In the genomic region with DNA sequence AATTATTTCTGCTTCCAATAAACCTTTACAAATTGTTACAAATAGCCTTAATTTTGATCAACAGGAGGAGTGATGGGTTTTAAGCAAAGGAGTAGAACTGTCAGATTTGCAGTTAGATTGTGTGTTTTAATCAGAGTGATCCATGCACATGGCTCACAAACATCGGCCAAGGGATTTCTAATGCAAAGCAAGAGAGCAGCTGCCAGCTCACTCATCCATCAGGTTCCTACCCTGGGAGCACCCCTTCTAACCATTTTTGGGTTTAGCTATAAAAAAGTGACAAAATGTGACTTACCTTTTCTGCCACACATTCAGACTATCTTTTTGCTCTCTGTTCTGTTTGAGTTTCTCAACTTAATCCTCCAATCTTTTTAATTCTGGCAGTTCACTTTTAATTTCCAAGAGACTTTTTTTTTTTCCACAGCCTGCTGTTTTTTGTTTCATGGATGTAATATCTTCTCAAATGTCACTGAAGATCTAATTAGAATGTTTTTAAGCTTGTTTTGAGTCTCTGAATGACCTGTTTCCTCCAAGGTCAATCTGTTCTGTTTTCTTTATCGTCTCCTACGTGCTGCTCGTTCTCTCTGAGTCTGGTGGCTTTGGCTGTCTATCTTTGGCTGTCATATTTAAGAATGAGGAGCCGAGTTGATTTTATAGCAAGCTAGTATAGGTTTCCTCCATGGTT, we compare ENCODE assay signal across 32 cellular contexts. TPM values are rescaled to one million over a fixed set of nuclear protein-coding genes. Genes with fewer than 3 reads are reported as not detected.
"Had no signal": no experiment of that assay in that cellular context is flagged by ENCODE, and none has a peak within 500 bp of the region (broad histone marks: within the 10 kb centered on the region; RNA-seq: fewer than 3 reads in every experiment).

No MANE protein-coding gene starts in this region.

- H3K27me3 Mint-ChIP-seq: activated B cell treated with CpG ODN at 0.5 μM for 24 hours; activated CD4-positive, alpha-beta T cell treated with anti-CD3 and anti-CD28 coated beads, Interleukin-2, amount 10 ng/mL, durations not matched to agents 7 days and 5 days had no signal

- H3K9me3 ChIP-seq: ascending aorta, body of pancreas had no signal

- DNase-seq: activated B cell treated with CpG ODN at 0.5 μM for 24 hours; activated CD4-positive, alpha-beta memory T cell treated with anti-CD3 and anti-CD28 coated beads for 36 hours; activated CD4-positive, alpha-beta T cell treated with anti-CD3 and anti-CD28 coated beads for 1 hour; activated CD4-positive, alpha-beta T cell treated with anti-CD3 and anti-CD28 coated beads, Interleukin-2, amount 10 ng/mL, durations not matched to agents 7 days and 5 days; activated CD8-positive, alpha-beta memory T cell treated with anti-CD3 and anti-CD28 coated beads for 24 hours; activated effector memory CD4-positive, alpha-beta T cell treated with anti-CD3 and anti-CD28 coated beads, Interleukin-2, amount 50 U/mL, for 16 hours; activated naive CD4-positive, alpha-beta T cell treated with Interleukin-2 at 50 U/mL for 16 hours; activated naive CD8-positive, alpha-beta T cell treated with anti-CD3 and anti-CD28 coated beads, Interleukin-2, amount 50 U/mL, for 24 hours; activated T-cell treated with anti-CD3 and anti-CD28 coated beads, Interleukin-2, amount 50 U/mL, for 4 hours; amniotic stem cell; body of pancreas; central memory CD4-positive, alpha-beta T cell; Karpas-422; MM.1S; NCI-H1105 treated with DMSO at 0.1 percent for 48 hours; NCI-H1436 treated with DMSO at 0.1 percent for 48 hours; NCI-H187; NCI-H2081; NCI-H345; NCI-H510A; NCI-H69; RPMI8226; T-helper 9 cell had no signal

- H3K27ac Mint-ChIP-seq: activated B cell treated with CpG ODN at 0.5 μM for 24 hours; activated CD4-positive, alpha-beta memory T cell treated with anti-CD3 and anti-CD28 coated beads for 36 hours; activated CD4-positive, alpha-beta T cell treated with anti-CD3 and anti-CD28 coated beads, Interleukin-2, amount 10 ng/mL, durations not matched to agents 7 days and 5 days; activated naive CD4-positive, alpha-beta T cell treated with anti-CD3 and anti-CD28 coated beads, Interleukin-2, amount 50 U/mL, for 72 hours; activated naive CD8-positive, alpha-beta T cell treated with anti-CD3 and anti-CD28 coated beads, Interleukin-2, amount 50 U/mL, for 24 hours; T-helper 1 cell treated with Interleukin-12 subunit alpha and Interleukin-12 subunit beta and Interleukin-4 antibody, amounts not matched to agents 30 μg/mL and 1 μg/mL, for 36 hours had no signal

- H3K4me1 Mint-ChIP-seq: activated B cell treated with CpG ODN at 0.5 μM for 24 hours; activated CD4-positive, alpha-beta T cell treated with anti-CD3 and anti-CD28 coated beads, Interleukin-2, amount 10 ng/mL, durations not matched to agents 7 days and 5 days; activated naive CD8-positive, alpha-beta T cell treated with anti-CD3 and anti-CD28 coated beads, Interleukin-2, amount 50 U/mL, for 24 hours had no signal

- H3K4me3 ChIP-seq: ascending aorta, body of pancreas, K562 had no signal

- H3K27ac ChIP-seq: ascending aorta, body of pancreas had no signal

- H3K27me3 ChIP-seq: ascending aorta, body of pancreas had no signal

- H3K4me1 ChIP-seq: body of pancreas had no signal

- H3K4me3 Mint-ChIP-seq: activated B cell treated with CpG ODN at 0.5 μM for 24 hours; activated CD4-positive, alpha-beta memory T cell treated with anti-CD3 and anti-CD28 coated beads for 36 hours; activated CD4-positive, alpha-beta T cell treated with anti-CD3 and anti-CD28 coated beads, Interleukin-2, amount 10 ng/mL, durations not matched to agents 7 days and 5 days; activated naive CD8-positive, alpha-beta T cell treated with anti-CD3 and anti-CD28 coated beads, Interleukin-2, amount 50 U/mL, for 24 hours; activated T-cell treated with anti-CD3 and anti-CD28 coated beads, Interleukin-2, amount 50 U/mL, for 4 hours; T-helper 1 cell treated with Interleukin-12 subunit alpha and Interleukin-12 subunit beta and Interleukin-4 antibody, amounts not matched to agents 30 μg/mL and 1 μg/mL, for 36 hours had no signal

- H3K36me3 ChIP-seq: ascending aorta had no signal

- H3K36me3 Mint-ChIP-seq: activated CD4-positive, alpha-beta memory T cell treated with anti-CD3 and anti-CD28 coated beads for 36 hours; activated naive CD4-positive, alpha-beta T cell treated with anti-CD3 and anti-CD28 coated beads, Interleukin-2, amount 50 U/mL, for 72 hours had no signal

- H3K9me3 Mint-ChIP-seq: activated B cell treated with CpG ODN at 0.5 μM for 24 hours; activated CD4-positive, alpha-beta memory T cell treated with anti-CD3 and anti-CD28 coated beads for 36 hours; activated CD4-positive, alpha-beta T cell treated with anti-CD3 and anti-CD28 coated beads, Interleukin-2, amount 10 ng/mL, durations not matched to agents 7 days and 5 days; activated naive CD4-positive, alpha-beta T cell treated with anti-CD3 and anti-CD28 coated beads, Interleukin-2, amount 50 U/mL, for 72 hours; activated naive CD8-positive, alpha-beta T cell treated with anti-CD3 and anti-CD28 coated beads, Interleukin-2, amount 50 U/mL, for 24 hours; activated T-cell treated with anti-CD3 and anti-CD28 coated beads, Interleukin-2, amount 50 U/mL, for 4 hours; T-helper 1 cell treated with Interleukin-12 subunit alpha and Interleukin-12 subunit beta and Interleukin-4 antibody, amounts not matched to agents 30 μg/mL and 1 μg/mL, for 36 hours had no signal

- ATAC-seq: activated naive CD4-positive, alpha-beta T cell treated with anti-CD3 and anti-CD28 coated beads, Interleukin-2, amount 50 U/mL, for 72 hours; activated naive CD8-positive, alpha-beta T cell treated with anti-CD3 and anti-CD28 coated beads, Interleukin-2, amount 50 U/mL, for 24 hours; activated T-cell treated with anti-CD3 and anti-CD28 coated beads, Interleukin-2, amount 50 U/mL, for 4 hours; body of pancreas; K562; Panc1; Right ventricle myocardium inferior had no signal

RNA-seq across cellular contexts. Expression of a gene that starts 6.0 kb away (rescaled TPM):
- total RNA-seq: activated B cell treated with CpG ODN at 0.5 μM for 24 hours; activated CD4-positive, alpha-beta memory T cell treated with anti-CD3 and anti-CD28 coated beads for 36 hours; activated CD4-positive, alpha-beta T cell treated with anti-CD3 and anti-CD28 coated beads, Interleukin-2, amount 10 ng/mL, durations not matched to agents 7 days and 5 days; activated naive CD4-positive, alpha-beta T cell treated with anti-CD3 and anti-CD28 coated beads, Interleukin-2, amount 50 U/mL, for 72 hours; activated T-cell treated with anti-CD3 and anti-CD28 coated beads, Interleukin-2, amount 50 U/mL, for 4 hours; ascending aorta; body of pancreas; bronchial epithelial cell; chondrocyte; K562; OCI-LY7; Right ventricle myocardium inferior had no signal
- polyA plus RNA-seq: K562 had no signal
